Comparison of ENCODE assay signal across 19 cellular contexts in the genomic region with DNA sequence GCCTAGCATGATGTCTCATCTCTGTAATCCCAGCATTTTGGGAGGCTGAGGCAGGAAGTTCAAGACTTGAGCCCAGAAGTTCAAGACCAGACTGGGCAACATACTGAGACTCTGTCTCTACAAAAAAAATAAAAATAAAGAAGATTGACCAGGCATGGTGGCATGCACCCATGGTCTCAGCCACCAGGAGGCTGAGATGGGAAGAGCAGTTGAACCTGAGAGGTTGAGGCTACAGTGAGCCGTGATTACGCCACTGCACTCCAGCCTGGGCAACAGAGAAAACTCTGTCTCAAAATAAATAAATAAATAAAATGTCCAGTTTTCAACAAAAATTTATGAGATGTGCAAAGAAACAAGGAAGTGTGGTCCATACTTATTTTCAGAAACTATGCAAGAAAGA. TPM values are rescaled to one million over a fixed set of nuclear protein-coding genes. Genes with fewer than 3 reads are reported as not detected.
A peak's percentile ranks its signal among the peaks of the same experiment; 100 is the strongest.
DNase-seq lines count a peak whose midpoint lies in the region; ATAC-seq, FAIRE-seq and TF ChIP-seq lines count a peak whose summit lies in the region.
"Had no signal": no experiment of that assay in that cellular context is flagged by ENCODE, and none has a peak within 500 bp of the region (broad histone marks: within the 10 kb centered on the region; RNA-seq: fewer than 3 reads in every experiment).

No MANE protein-coding gene starts in this region.

- peaks cover 4% of the 10 kb centered on the region for H3K9me3 Mint-ChIP-seq in type B pancreatic cell
- H3K9me3 Mint-ChIP-seq: CD4-positive, alpha-beta memory T cell had no signal

- no peak for TF ChIP-seq POLR2A in H54 (IDR thresholded peaks at IDR 0.05; ENCODE audit: low read depth, low read length)

- no peak overlapping the region for H3K9ac ChIP-seq in PC-3 (ENCODE audit: low read length)

- no peak overlapping the region for H3K4me3 ChIP-seq in PC-3 (ENCODE audit: low read length)
- H3K4me3 ChIP-seq in epithelial cell of proximal tubule (ENCODE audit: low read depth, low read length): no peak overlapping the region
- H3K4me3 ChIP-seq: adrenal gland had no signal

- H3K27ac ChIP-seq in PC-3 (ENCODE audit: low read length): no peak overlapping the region
- H3K27ac ChIP-seq: adrenal gland had no signal

- no peaks in the 10 kb centered on the region for H4K20me1 ChIP-seq in PC-3 (ENCODE audit: low read length)

- TF ChIP-seq CTCF in PC-3 (conservative IDR thresholded peaks at IDR 0.05; ENCODE audit: low read depth, low read length): 0 out of 2 replicates have a peak, but pooled peaks have one; percentile 31
- peak; percentile 33 for TF ChIP-seq CTCF in epithelial cell of proximal tubule (conservative IDR thresholded peaks at IDR 0.05; ENCODE audit: low read depth, low read length)
- TF ChIP-seq CTCF in type B pancreatic cell (conservative IDR thresholded peaks at IDR 0.05): peak; percentile 62

- no peaks in the 10 kb centered on the region for H3K27me3 ChIP-seq in PC-3 (ENCODE audit: low read length)
- H3K27me3 ChIP-seq: adrenal gland had no signal

- CTCF ChIA-PET in PC-3 (lab: Charles Lee): no interaction called here

- ATAC-seq in PC-3: no peak
- ATAC-seq: activated CD4-positive, alpha-beta T cell treated with anti-CD3 and anti-CD28 coated beads for 36 hours had no signal

- H3K4me1 Mint-ChIP-seq in type B pancreatic cell (ENCODE audit: unreplicated experiment): no peaks in the 10 kb centered on the region
- H3K4me1 Mint-ChIP-seq: activated CD4-positive, alpha-beta T cell treated with anti-CD3 and anti-CD28 coated beads for 36 hours; CD4-positive, alpha-beta memory T cell; nephron progenitor cell had no signal

- H3K27me3 Mint-ChIP-seq in type B pancreatic cell: peaks cover 8% of the 10 kb centered on the region

- H3K9me2 ChIP-seq in PC-3 (replicated peaks; ENCODE audit: low read length): no peaks in the 10 kb centered on the region

- H2AFZ ChIP-seq in PC-3 (ENCODE audit: low read length): no peak overlapping the region

- no peak overlapping the region for H3K4me3 Mint-ChIP-seq in type B pancreatic cell
- H3K4me3 Mint-ChIP-seq: activated CD4-positive, alpha-beta T cell treated with anti-CD3 and anti-CD28 coated beads for 36 hours; CD4-positive, alpha-beta memory T cell; nephron progenitor cell had no signal

- intact Hi-C loops in PC-3 (cut with micrococcal nuclease): no loop called here

- H3F3A ChIP-seq in PC-3 (ENCODE audit: low read length, unreplicated experiment): no peaks in the 10 kb centered on the region

- BruUV-seq in PC-3 (replicated peaks; lab: Mats Ljungman, UMichigan): no TSS peak

- H3K36me3 ChIP-seq in PC-3 (ENCODE audit: low read depth, low read length): no peaks in the 10 kb centered on the region
- H3K36me3 ChIP-seq: adrenal gland had no signal

- H3K4me2 ChIP-seq in PC-3 (ENCODE audit: low read length): no peak overlapping the region

- POLR2A ChIA-PET in PC-3 (lab: Charles Lee; ENCODE audit: unreplicated experiment): no interaction called here

- no peak for FAIRE-seq in H54 (lab: Jason Lieb, UNC)
- FAIRE-seq: A204.1 had no signal

- no peaks in the 10 kb centered on the region for H3K9me3 ChIP-seq in PC-3 (ENCODE audit: low read length)
- H3K9me3 ChIP-seq: adrenal gland had no signal

- H3K36me3 Mint-ChIP-seq in type B pancreatic cell: peaks cover 7% of the 10 kb centered on the region
- H3K36me3 Mint-ChIP-seq: CD4-positive, alpha-beta memory T cell had no signal

- H3K27ac Mint-ChIP-seq in type B pancreatic cell: no peak overlapping the region
- H3K27ac Mint-ChIP-seq: activated CD4-positive, alpha-beta T cell treated with anti-CD3 and anti-CD28 coated beads for 36 hours; CD4-positive, alpha-beta memory T cell; nephron progenitor cell had no signal

- peaks cover under 1% of the 10 kb centered on the region; the same call in 1 of the 2 replicates for H3K4me1 ChIP-seq in PC-3 (ENCODE audit: insufficient read depth, low read length)
- H3K4me1 ChIP-seq: adrenal gland had no signal

- H3K79me2 ChIP-seq in PC-3 (ENCODE audit: low read length): no peaks in the 10 kb centered on the region

- DNase-seq in NCI-H1092 treated with DMSO at 0.1 percent for 48 hours (lab: John Stamatoyannopoulos, UW) (peak; percentile 45), NCI-H1092 (lab: John Stamatoyannopoulos, UW) (no peak), PC-3 (peak; percentile 2), epithelial cell of proximal tubule (ENCODE audit: low read depth) (no peak), type B pancreatic cell (ENCODE audit: extremely low spot score, unreplicated experiment) (no peak), H54 (ENCODE audit: insufficient read length, low spot score) (no peak), putamen (ENCODE audit: low spot score) (no peak), CD1c-positive myeloid dendritic cell (ENCODE audit: extremely low spot score) (no peak)
- DNase-seq: activated CD4-positive, alpha-beta T cell treated with anti-CD3 and anti-CD28 coated beads for 36 hours; activated effector memory CD4-positive, alpha-beta T cell treated with anti-CD3 and anti-CD28 coated beads, Interleukin-2, amount 50 U/mL, for 16 hours; adrenal gland; CD4-positive, alpha-beta memory T cell; DMS79 treated with DMSO at 0.1 percent for 48 hours; foreskin melanocyte; Kasumi-1; NCI-H1436 treated with DMSO at 0.1 percent for 48 hours; nephron progenitor cell; RPMI8226 had no signal

RNA-seq across cellular contexts. Expression of gene EFCAB6, which starts 28.3 kb away (rescaled TPM):
- total RNA-seq in PC-3 (2014; rRNA removed): 0.07 and 1.2 TPM in 2 replicates
- 0.07 and 0.23 TPM in 2 replicates for total RNA-seq in epithelial cell of proximal tubule
- total RNA-seq in type B pancreatic cell (ENCODE audit: low replicate concordance): 4.2 and 5.3 TPM in 2 replicates

Comparison
In these comparisons a context has a peak if more than half of its experiments do, and no peak if none do; other contexts are left out.
1. DNase-seq: peak in NCI-H1092 treated with DMSO at 0.1 percent for 48 hours (single experiment) and PC-3 (single experiment); none in NCI-H1092 (single experiment), epithelial cell of proximal tubule (single experiment), type B pancreatic cell (single experiment), H54 (single experiment), putamen (single experiment) and CD1c-positive myeloid dendritic cell (single experiment).
2. Peak in every context shown above with its lines, with median percentiles within 50 percentile points of each other: CTCF ChIP-seq.